Comparison of ENCODE assay signal across 1 cellular context in the genomic region with DNA sequence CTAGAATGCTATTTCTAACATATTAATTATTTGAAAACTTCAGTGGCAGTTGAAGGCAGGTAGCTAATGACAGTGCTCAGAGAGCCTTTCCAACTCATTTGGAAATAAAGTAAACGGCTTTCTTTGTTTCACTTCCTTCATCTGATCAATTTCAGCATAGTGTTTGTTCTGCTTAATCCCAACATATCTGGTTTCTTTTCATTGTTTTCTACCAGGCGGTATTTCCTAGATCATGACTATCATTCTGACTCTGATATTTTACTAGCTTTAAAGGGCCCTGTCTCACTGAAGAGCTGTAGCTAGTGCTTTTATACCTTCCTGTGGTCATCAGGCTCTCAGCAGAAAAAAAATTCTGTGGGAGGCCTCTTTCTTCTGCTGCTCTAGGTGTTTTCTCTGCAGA.
TF ChIP-seq lines count a peak whose summit lies in the region.

No MANE protein-coding gene starts in this region.

TF ChIP-seq in WTC11, 78 proteins besides CTCF, POLR2A, EP300 and RAD21 (continued from another document):
- no peak for TF ChIP-seq ZNF281 (CRISPR knock-in tag; IDR thresholded peaks at IDR 0.05)
- no peak for TF ChIP-seq NFYB (CRISPR knock-in tag; conservative IDR thresholded peaks at IDR 0.05; ENCODE audit: low read depth)
- TF ChIP-seq, protein P1, sequence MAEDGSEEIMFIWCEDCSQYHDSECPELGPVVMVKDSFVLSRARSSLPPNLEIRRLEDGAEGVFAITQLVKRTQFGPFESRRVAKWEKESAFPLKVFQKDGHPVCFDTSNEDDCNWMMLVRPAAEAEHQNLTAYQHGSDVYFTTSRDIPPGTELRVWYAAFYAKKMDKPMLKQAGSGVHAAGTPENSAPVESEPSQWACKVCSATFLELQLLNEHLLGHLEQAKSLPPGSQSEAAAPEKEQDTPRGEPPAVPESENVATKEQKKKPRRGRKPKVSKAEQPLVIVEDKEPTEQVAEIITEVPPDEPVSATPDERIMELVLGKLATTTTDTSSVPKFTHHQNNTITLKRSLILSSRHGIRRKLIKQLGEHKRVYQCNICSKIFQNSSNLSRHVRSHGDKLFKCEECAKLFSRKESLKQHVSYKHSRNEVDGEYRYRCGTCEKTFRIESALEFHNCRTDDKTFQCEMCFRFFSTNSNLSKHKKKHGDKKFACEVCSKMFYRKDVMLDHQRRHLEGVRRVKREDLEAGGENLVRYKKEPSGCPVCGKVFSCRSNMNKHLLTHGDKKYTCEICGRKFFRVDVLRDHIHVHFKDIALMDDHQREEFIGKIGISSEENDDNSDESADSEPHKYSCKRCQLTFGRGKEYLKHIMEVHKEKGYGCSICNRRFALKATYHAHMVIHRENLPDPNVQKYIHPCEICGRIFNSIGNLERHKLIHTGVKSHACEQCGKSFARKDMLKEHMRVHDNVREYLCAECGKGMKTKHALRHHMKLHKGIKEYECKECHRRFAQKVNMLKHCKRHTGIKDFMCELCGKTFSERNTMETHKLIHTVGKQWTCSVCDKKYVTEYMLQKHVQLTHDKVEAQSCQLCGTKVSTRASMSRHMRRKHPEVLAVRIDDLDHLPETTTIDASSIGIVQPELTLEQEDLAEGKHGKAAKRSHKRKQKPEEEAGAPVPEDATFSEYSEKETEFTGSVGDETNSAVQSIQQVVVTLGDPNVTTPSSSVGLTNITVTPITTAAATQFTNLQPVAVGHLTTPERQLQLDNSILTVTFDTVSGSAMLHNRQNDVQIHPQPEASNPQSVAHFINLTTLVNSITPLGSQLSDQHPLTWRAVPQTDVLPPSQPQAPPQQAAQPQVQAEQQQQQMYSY (CRISPR knock-in tag; IDR thresholded peaks at IDR 0.05) = no peak
- TF ChIP-seq, protein P2, sequence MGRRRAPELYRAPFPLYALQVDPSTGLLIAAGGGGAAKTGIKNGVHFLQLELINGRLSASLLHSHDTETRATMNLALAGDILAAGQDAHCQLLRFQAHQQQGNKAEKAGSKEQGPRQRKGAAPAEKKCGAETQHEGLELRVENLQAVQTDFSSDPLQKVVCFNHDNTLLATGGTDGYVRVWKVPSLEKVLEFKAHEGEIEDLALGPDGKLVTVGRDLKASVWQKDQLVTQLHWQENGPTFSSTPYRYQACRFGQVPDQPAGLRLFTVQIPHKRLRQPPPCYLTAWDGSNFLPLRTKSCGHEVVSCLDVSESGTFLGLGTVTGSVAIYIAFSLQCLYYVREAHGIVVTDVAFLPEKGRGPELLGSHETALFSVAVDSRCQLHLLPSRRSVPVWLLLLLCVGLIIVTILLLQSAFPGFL (CRISPR knock-in tag; IDR thresholded peaks at IDR 0.05; ENCODE audit: borderline replicate concordance) = no peak
- no peak for TF ChIP-seq SMAD3 (CRISPR knock-in tag; IDR thresholded peaks at IDR 0.05; ENCODE audit: borderline replicate concordance)
- TF ChIP-seq, protein P3, sequence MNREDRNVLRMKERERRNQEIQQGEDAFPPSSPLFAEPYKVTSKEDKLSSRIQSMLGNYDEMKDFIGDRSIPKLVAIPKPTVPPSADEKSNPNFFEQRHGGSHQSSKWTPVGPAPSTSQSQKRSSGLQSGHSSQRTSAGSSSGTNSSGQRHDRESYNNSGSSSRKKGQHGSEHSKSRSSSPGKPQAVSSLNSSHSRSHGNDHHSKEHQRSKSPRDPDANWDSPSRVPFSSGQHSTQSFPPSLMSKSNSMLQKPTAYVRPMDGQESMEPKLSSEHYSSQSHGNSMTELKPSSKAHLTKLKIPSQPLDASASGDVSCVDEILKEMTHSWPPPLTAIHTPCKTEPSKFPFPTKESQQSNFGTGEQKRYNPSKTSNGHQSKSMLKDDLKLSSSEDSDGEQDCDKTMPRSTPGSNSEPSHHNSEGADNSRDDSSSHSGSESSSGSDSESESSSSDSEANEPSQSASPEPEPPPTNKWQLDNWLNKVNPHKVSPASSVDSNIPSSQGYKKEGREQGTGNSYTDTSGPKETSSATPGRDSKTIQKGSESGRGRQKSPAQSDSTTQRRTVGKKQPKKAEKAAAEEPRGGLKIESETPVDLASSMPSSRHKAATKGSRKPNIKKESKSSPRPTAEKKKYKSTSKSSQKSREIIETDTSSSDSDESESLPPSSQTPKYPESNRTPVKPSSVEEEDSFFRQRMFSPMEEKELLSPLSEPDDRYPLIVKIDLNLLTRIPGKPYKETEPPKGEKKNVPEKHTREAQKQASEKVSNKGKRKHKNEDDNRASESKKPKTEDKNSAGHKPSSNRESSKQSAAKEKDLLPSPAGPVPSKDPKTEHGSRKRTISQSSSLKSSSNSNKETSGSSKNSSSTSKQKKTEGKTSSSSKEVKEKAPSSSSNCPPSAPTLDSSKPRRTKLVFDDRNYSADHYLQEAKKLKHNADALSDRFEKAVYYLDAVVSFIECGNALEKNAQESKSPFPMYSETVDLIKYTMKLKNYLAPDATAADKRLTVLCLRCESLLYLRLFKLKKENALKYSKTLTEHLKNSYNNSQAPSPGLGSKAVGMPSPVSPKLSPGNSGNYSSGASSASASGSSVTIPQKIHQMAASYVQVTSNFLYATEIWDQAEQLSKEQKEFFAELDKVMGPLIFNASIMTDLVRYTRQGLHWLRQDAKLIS (CRISPR knock-in tag; IDR thresholded peaks at IDR 0.05; ENCODE audit: borderline replicate concordance) = no peak
- no peak for TF ChIP-seq NR3C1 (CRISPR knock-in tag; conservative IDR thresholded peaks at IDR 0.05; ENCODE audit: low read depth)
